In the genomic region with DNA sequence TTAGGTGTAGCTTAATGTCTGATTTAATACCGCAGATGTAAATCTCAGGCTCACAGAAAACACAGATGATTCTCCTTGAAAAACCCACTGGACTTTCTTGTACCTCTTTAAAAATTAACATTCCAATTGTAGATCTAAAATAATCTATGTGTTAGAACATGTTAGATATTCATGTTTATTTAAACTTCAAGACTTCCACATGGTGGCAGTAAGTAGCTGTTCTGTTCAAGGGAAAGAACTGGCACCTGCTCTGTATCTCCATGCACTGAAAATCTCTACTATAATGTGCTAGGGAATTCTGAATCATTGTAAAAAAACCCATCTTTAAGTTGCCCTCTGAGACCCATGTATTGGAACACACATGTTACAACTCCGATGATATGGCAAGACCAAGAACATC, we compare ENCODE assay signal across 12 cellular contexts.
DNase-seq lines count a peak whose midpoint lies in the region; ATAC-seq and TF ChIP-seq lines count a peak whose summit lies in the region.
"Had no signal": no experiment of that assay in that cellular context is flagged by ENCODE, and none has a peak within 500 bp of the region (broad histone marks: within the 10 kb centered on the region; RNA-seq: fewer than 3 reads in every experiment).

No MANE protein-coding gene starts in this region.

- CTCF ChIA-PET in OCI-LY7 (lab: Charles Lee; ENCODE audit: unreplicated experiment) = no interaction called here

- no peak overlapping the region for H3K4me2 ChIP-seq in OCI-LY7 (ENCODE audit: low read length)

- TF ChIP-seq CTCF in OCI-LY7 (conservative IDR thresholded peaks at IDR 0.05; ENCODE audit: low read length) (peak; percentile 72), fibroblast of the aortic adventitia (IDR thresholded peaks at IDR 0.05; ENCODE audit: insufficient read depth, low read length) (peak; percentile 35)

- DNase-seq in NCI-H2196 (lab: John Stamatoyannopoulos, UW; ENCODE audit: unreplicated experiment) (peak; percentile 2), NCI-H2196 treated with DMSO at 0.1 percent for 48 hours (lab: John Stamatoyannopoulos, UW; ENCODE audit: unreplicated experiment) (no peak), OCI-LY7 (ENCODE audit: low spot score) (peak; percentile 35), fibroblast of the aortic adventitia (ENCODE audit: low read depth) (peak; percentile 59), superior temporal gyrus (ENCODE audit: extremely low spot score) (peak; percentile 71), NCI-H2107 (lab: John Stamatoyannopoulos, UW) (no peak)
- no peak for DNase-seq in natural killer cell treated with Interleukin-12 subunit alpha and Interleukin-12 subunit beta and Interleukin-15 and Interleukin-18, amount 100 ng/mL, for 72 hours (ENCODE audit: low spot score)
- DNase-seq: activated CD4-positive, alpha-beta T cell treated with anti-CD3 and anti-CD28 coated beads, Interleukin-2, amount 50 U/mL, for 4 hours had no signal

- no peaks in the 10 kb centered on the region for H3K9me2 ChIP-seq in OCI-LY7 (ENCODE audit: insufficient read depth, low read length)

- no peaks in the 10 kb centered on the region for H3K4me1 Mint-ChIP-seq in natural killer cell treated with Interleukin-12 subunit alpha and Interleukin-12 subunit beta and Interleukin-15 and Interleukin-18, amount 100 ng/mL, for 72 hours (ENCODE audit: low read depth in 2 of 2)
- H3K4me1 Mint-ChIP-seq: B cell had no signal

- no peaks in the 10 kb centered on the region for H3K4me1 ChIP-seq in OCI-LY7 (ENCODE audit: insufficient read depth, low read length, poor library complexity, severe bottlenecking)

- no peak overlapping the region for H3K27ac ChIP-seq in OCI-LY7 (ENCODE audit: low read depth, low read length, poor library complexity, severe bottlenecking)
- H3K27ac ChIP-seq: skin epidermis had no signal

- BruUV-seq in OCI-LY7 (replicated peaks; lab: Mats Ljungman, UMichigan) = no TSS peak

- H3K27ac Mint-ChIP-seq in natural killer cell treated with Interleukin-12 subunit alpha and Interleukin-12 subunit beta and Interleukin-15 and Interleukin-18, amount 100 ng/mL, for 72 hours = no peak overlapping the region
- H3K27ac Mint-ChIP-seq: B cell had no signal

- H3K4me3 Mint-ChIP-seq in natural killer cell treated with Interleukin-12 subunit alpha and Interleukin-12 subunit beta and Interleukin-15 and Interleukin-18, amount 100 ng/mL, for 72 hours = no peak overlapping the region
- H3K4me3 Mint-ChIP-seq: B cell had no signal

- H3K9me3 Mint-ChIP-seq in natural killer cell treated with Interleukin-12 subunit alpha and Interleukin-12 subunit beta and Interleukin-15 and Interleukin-18, amount 100 ng/mL, for 72 hours = peaks cover 11% of the 10 kb centered on the region

- no peak for ATAC-seq in natural killer cell treated with Interleukin-12 subunit alpha and Interleukin-12 subunit beta and Interleukin-15 and Interleukin-18, amount 100 ng/mL, for 72 hours
- ATAC-seq in HG03039 (IDR thresholded peaks at IDR 0.05; ENCODE audit: unreplicated experiment) = no peak
- ATAC-seq: K562 had no signal

- no peaks in the 10 kb centered on the region for H3K36me3 Mint-ChIP-seq in natural killer cell treated with Interleukin-12 subunit alpha and Interleukin-12 subunit beta and Interleukin-15 and Interleukin-18, amount 100 ng/mL, for 72 hours

- H2AFZ ChIP-seq in OCI-LY7 (ENCODE audit: low read length) = no peak overlapping the region

- no peaks in the 10 kb centered on the region for H3K27me3 Mint-ChIP-seq in natural killer cell treated with Interleukin-12 subunit alpha and Interleukin-12 subunit beta and Interleukin-15 and Interleukin-18, amount 100 ng/mL, for 72 hours
- H3K27me3 Mint-ChIP-seq: B cell had no signal

- H3K4me3 ChIP-seq in OCI-LY7 (ENCODE audit: low read depth, low read length, poor library complexity, severe bottlenecking) (no peak overlapping the region), fibroblast of the aortic adventitia (ENCODE audit: low read depth, low read length) (no peak overlapping the region)
- H3K4me3 ChIP-seq: K562, skin epidermis had no signal

- H3K79me2 ChIP-seq in OCI-LY7 (ENCODE audit: insufficient read depth, low read depth, low read length) = no peaks in the 10 kb centered on the region

- no peaks in the 10 kb centered on the region for H3K9me3 ChIP-seq in OCI-LY7 (ENCODE audit: low read length)

- intact Hi-C loops in OCI-LY7 (cut with micrococcal nuclease; ENCODE audit: unreplicated experiment) = loop anchor here (5.0 kb wide), 1 partner anchor 341 kb away; no protein-coding TSS in a partner anchor

- no peaks in the 10 kb centered on the region for H3K36me3 ChIP-seq in OCI-LY7 (ENCODE audit: insufficient read depth, low read length)

- POLR2A ChIA-PET in OCI-LY7 (lab: Charles Lee) = interaction anchor here (0.6 to 1.2 kb wide), 2 partner anchors 11 to 126 kb away, joined by 4 read pairs; no protein-coding TSS in a partner anchor

- H4K20me1 ChIP-seq in OCI-LY7 (ENCODE audit: insufficient read depth, low read length) = no peaks in the 10 kb centered on the region

Comparison
In these comparisons a context has a peak if more than half of its experiments do, and no peak if none do; other contexts are left out.
1. DNase-seq: peak in NCI-H2196 (single experiment), OCI-LY7 (single experiment), fibroblast of the aortic adventitia (single experiment) and superior temporal gyrus (single experiment); none in NCI-H2196 treated with DMSO at 0.1 percent for 48 hours (single experiment), NCI-H2107 (single experiment) and natural killer cell treated with Interleukin-12 subunit alpha and Interleukin-12 subunit beta and Interleukin-15 and Interleukin-18, amount 100 ng/mL, for 72 hours (single experiment).